In genomic region chr9:128765499-128765898, GRCh38 we compare ENCODE assay signal across 26 cellular contexts.
"Had no signal": no experiment of that assay in that cellular context is flagged by ENCODE, and none has a peak within 500 bp of the region (broad histone marks: within the 10 kb centered on the region; RNA-seq: fewer than 3 reads in every experiment).

No MANE protein-coding gene starts in this region.

- FAIRE-seq: astrocyte, frontal cortex, small intestine had no signal

- H3K36me3 Mint-ChIP-seq: type B pancreatic cell had no signal

- DNase-seq: activated B cell treated with CpG ODN at 0.5 μM for 24 hours; activated CD4-positive, alpha-beta T cell treated with anti-CD3 and anti-CD28 coated beads for 36 hours; activated CD4-positive, alpha-beta T cell treated with anti-CD3 and anti-CD28 coated beads, Interleukin-2, amount 50 U/mL, for 48 hours; activated effector memory CD4-positive, alpha-beta T cell treated with Interleukin-2 at 50 U/mL for 16 hours; activated naive CD4-positive, alpha-beta T cell treated with anti-CD3 and anti-CD28 coated beads, Interleukin-2, amount 50 U/mL, for 16 hours; activated T-cell treated with anti-CD3 and anti-CD28 coated beads, Interleukin-2, amount 50 U/mL, for 48 hours; glutamatergic neuron; left cardiac atrium; naive thymus-derived CD8-positive, alpha-beta T cell; small intestine; stimulated activated CD4-positive, alpha-beta T cell treated with anti-CD3 and anti-CD28 coated beads, Interleukin-2, amount 100 ng/mL, for 24 hours; stimulated activated naive CD4-positive, alpha-beta T cell treated with Interleukin-2 at 50 U/mL for 16 hours; T-helper 9 cell had no signal

- H3K27ac Mint-ChIP-seq: activated B cell treated with CpG ODN at 0.5 μM for 24 hours; activated CD4-positive, alpha-beta T cell treated with anti-CD3 and anti-CD28 coated beads for 36 hours; mesothelial cell of epicardium; type B pancreatic cell had no signal

- H3K4me3 Mint-ChIP-seq: activated B cell treated with CpG ODN at 0.5 μM for 24 hours; activated CD4-positive, alpha-beta T cell treated with anti-CD3 and anti-CD28 coated beads for 36 hours; mesothelial cell of epicardium; type B pancreatic cell had no signal

- H3K27me3 ChIP-seq: breast epithelium, esophagus muscularis mucosa, hepatocyte, neutrophil, vagina had no signal

- H3K27ac ChIP-seq: breast epithelium, coronary artery, esophagus muscularis mucosa, hepatocyte, neutrophil, parathyroid adenoma, thoracic aorta, vagina had no signal

- H3K4me1 ChIP-seq: parathyroid adenoma had no signal

- H3K9me3 Mint-ChIP-seq: activated B cell treated with CpG ODN at 0.5 μM for 24 hours; mesothelial cell of epicardium; naive thymus-derived CD8-positive, alpha-beta T cell; type B pancreatic cell had no signal

- H2AFZ ChIP-seq: hepatocyte, parathyroid adenoma had no signal

- H3K4me3 ChIP-seq: breast epithelium, coronary artery, esophagus muscularis mucosa, hepatocyte, thoracic aorta, vagina had no signal

- H3K9me3 ChIP-seq: breast epithelium, esophagus muscularis mucosa, neutrophil, thoracic aorta, vagina had no signal

- H3K27me3 Mint-ChIP-seq: activated B cell treated with CpG ODN at 0.5 μM for 24 hours; activated CD4-positive, alpha-beta T cell treated with anti-CD3 and anti-CD28 coated beads for 36 hours; naive thymus-derived CD8-positive, alpha-beta T cell; type B pancreatic cell had no signal

- H3K4me2 ChIP-seq: hepatocyte had no signal

- ATAC-seq: activated CD4-positive, alpha-beta T cell treated with anti-CD3 and anti-CD28 coated beads for 36 hours; left cardiac atrium; naive thymus-derived CD8-positive, alpha-beta T cell; sciatic nerve had no signal

- H3K36me3 ChIP-seq: breast epithelium had no signal

- H3K9ac ChIP-seq: parathyroid adenoma had no signal
